8 cellular contexts compared by ENCODE assay signal in genomic region chr20:36173451-36173933, GRCh38. TPM values are rescaled to one million over a fixed set of nuclear protein-coding genes. Genes with fewer than 3 reads are reported as not detected.
A peak's percentile ranks its signal among the peaks of the same experiment; 100 is the strongest.
DNase-seq lines count a peak whose midpoint lies in the region; ATAC-seq and TF ChIP-seq lines count a peak whose summit lies in the region.

No MANE protein-coding gene starts in this region.

- no peak for ATAC-seq in GM21515 (IDR thresholded peaks at IDR 0.05; ENCODE audit: unreplicated experiment)

- no peak overlapping the region for H3K4me2 ChIP-seq in Karpas-422 (ENCODE audit: low read depth, low read length, poor library complexity, severe bottlenecking)

- H3K36me3 ChIP-seq in Karpas-422 (ENCODE audit: insufficient read depth, low read length), result no peaks in the 10 kb centered on the region

- no peak overlapping the region for H2AFZ ChIP-seq in Karpas-422 (ENCODE audit: low read length)

- no peaks in the 10 kb centered on the region for H3K79me2 ChIP-seq in Karpas-422 (ENCODE audit: low read length)

- H3K9ac ChIP-seq in Karpas-422 (ENCODE audit: low read length), result no peak overlapping the region

- no peaks in the 10 kb centered on the region for H3K27me3 ChIP-seq in Karpas-422 (ENCODE audit: low read length)

- TF ChIP-seq POLR2A in erythroblast (IDR thresholded peaks at IDR 0.05; ENCODE audit: low read length), result no peak

- H3K9me3 ChIP-seq in Karpas-422 (ENCODE audit: low read length), result no peaks in the 10 kb centered on the region

- no peak overlapping the region for H3K27ac ChIP-seq in Karpas-422 (ENCODE audit: low read length)

- no peak overlapping the region for H3K4me3 ChIP-seq in Karpas-422 (ENCODE audit: low read length)

- H3K9me2 ChIP-seq in Karpas-422 (replicated peaks; ENCODE audit: insufficient read depth, low read length), result no peaks in the 10 kb centered on the region

- no peaks in the 10 kb centered on the region for H4K20me1 ChIP-seq in Karpas-422 (ENCODE audit: insufficient read depth, low read depth, low read length)

- DNase-seq in DMS53 (lab: John Stamatoyannopoulos, UW) (peak; percentile 17), DMS53 treated with DMSO at 0.1 percent for 48 hours (lab: John Stamatoyannopoulos, UW; ENCODE audit: unreplicated experiment) (no peak), NCI-H82 (lab: John Stamatoyannopoulos, UW) (peak; percentile 79), erythroblast (lab: John Stamatoyannopoulos, UW) (peak; percentile 19 to 21), occipital lobe (lab: John Stamatoyannopoulos, UW) (peak; percentile 32), GF-D8 (lab: John Stamatoyannopoulos, UW) (no peak), Karpas-422 (no peak)

- no peaks in the 10 kb centered on the region for H3K4me1 ChIP-seq in Karpas-422 (ENCODE audit: low read length)

RNA-seq across cellular contexts. Expression of gene EPB41L1, which starts 19.0 kb away (rescaled TPM):
- total RNA-seq in occipital lobe, result 82.2 TPM
- 5.9 and 10.6 TPM in 2 replicates for total RNA-seq in Karpas-422 (2014; rRNA removed; shearing (Covaris generic); ENCODE audit: low replicate concordance)

Comparison
In these comparisons a context has a peak if more than half of its experiments do, and no peak if none do; other contexts are left out.
1. DNase-seq: peak in DMS53 (single experiment), NCI-H82 (single experiment), erythroblast (2 of 2) and occipital lobe (single experiment); none in DMS53 treated with DMSO at 0.1 percent for 48 hours (single experiment), GF-D8 (single experiment) and Karpas-422 (single experiment).